Comparison of ENCODE assay signal across 12 cellular contexts in the genomic region with DNA sequence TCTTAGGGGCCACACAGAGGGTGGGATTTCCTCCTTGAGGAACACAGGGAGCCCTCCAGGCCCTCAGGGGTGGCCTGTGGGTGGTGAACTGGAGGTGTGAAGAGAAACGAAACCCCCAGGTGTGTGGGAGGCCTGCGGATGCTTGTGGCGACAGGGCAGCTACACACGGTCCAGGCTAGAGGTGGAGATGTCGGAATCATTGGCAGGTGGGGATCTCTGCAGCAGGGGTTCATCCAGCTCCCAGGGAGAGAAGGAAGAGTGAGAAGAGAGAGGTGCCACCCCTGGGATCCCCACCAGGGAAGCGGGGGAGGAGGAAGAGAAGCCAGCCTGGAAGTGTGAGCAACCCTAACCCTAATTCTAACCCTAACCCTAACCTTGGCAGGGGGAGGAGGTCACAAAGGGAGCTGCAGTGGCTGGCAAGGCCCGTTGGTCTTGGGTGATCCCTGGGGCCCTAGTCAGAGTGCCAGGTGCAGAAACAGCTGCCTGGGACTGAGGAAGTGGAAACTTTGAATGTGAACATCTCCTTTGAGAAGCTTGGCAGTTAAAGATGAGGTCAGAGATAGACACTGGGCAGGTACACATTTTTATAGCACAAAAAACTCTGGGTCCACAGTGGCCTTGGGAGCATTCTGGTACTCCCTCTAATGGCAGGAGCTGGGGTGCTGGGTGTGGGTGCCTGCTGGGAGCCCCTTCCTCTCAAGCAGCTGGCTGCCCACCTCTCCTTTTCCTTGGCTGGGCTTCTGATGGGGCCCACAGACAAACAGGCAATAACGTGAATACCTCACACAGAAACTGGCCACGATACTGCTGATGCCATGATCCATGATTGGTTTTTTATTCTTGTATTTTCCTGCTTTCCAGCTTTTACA. TPM values are rescaled to one million over a fixed set of nuclear protein-coding genes. Genes with fewer than 3 reads are reported as not detected.
DNase-seq lines count a peak whose midpoint lies in the region; ATAC-seq and TF ChIP-seq lines count a peak whose summit lies in the region.
"Had no signal": no experiment of that assay in that cellular context is flagged by ENCODE, and none has a peak within 500 bp of the region (broad histone marks: within the 10 kb centered on the region; RNA-seq: fewer than 3 reads in every experiment).

No MANE protein-coding gene starts in this region.

- no peak overlapping the region for H3K4me3 Mint-ChIP-seq in activated naive CD8-positive, alpha-beta T cell treated with anti-CD3 and anti-CD28 coated beads, Interleukin-2, amount 50 U/mL, for 24 hours
- no peak overlapping the region for H3K4me3 Mint-ChIP-seq in mesothelial cell of epicardium
- H3K4me3 Mint-ChIP-seq: brain, T-cell had no signal

- peaks cover 27% of the 10 kb centered on the region for H3K4me1 Mint-ChIP-seq in activated naive CD8-positive, alpha-beta T cell treated with anti-CD3 and anti-CD28 coated beads, Interleukin-2, amount 50 U/mL, for 24 hours
- H3K4me1 Mint-ChIP-seq in mesothelial cell of epicardium: peaks cover 9% of the 10 kb centered on the region

- peak overlapping the region; percentile 78 for H3K27ac ChIP-seq in HL-60 (replicated peaks)

- peak; percentile 48 for ATAC-seq in GM18499 (IDR thresholded peaks at IDR 0.05; ENCODE audit: insufficient read depth, unreplicated experiment)
- peak; percentile 85 for ATAC-seq in GM21447 (IDR thresholded peaks at IDR 0.05; ENCODE audit: unreplicated experiment)
- peak; percentile 92 for ATAC-seq in activated naive CD8-positive, alpha-beta T cell treated with anti-CD3 and anti-CD28 coated beads, Interleukin-2, amount 50 U/mL, for 24 hours
- no peak for ATAC-seq in sciatic nerve

- no peaks in the 10 kb centered on the region for H3K27me3 Mint-ChIP-seq in activated naive CD8-positive, alpha-beta T cell treated with anti-CD3 and anti-CD28 coated beads, Interleukin-2, amount 50 U/mL, for 24 hours
- H3K27me3 Mint-ChIP-seq in mesothelial cell of epicardium (ENCODE audit: low read depth): peaks cover 2% of the 10 kb centered on the region

- no peaks in the 10 kb centered on the region for H3K9me3 Mint-ChIP-seq in activated naive CD8-positive, alpha-beta T cell treated with anti-CD3 and anti-CD28 coated beads, Interleukin-2, amount 50 U/mL, for 24 hours
- H3K9me3 Mint-ChIP-seq in mesothelial cell of epicardium: no peaks in the 10 kb centered on the region
- H3K9me3 Mint-ChIP-seq: brain, T-cell had no signal

- intact Hi-C loops in sciatic nerve (cut with DNase I): no loop called here

- DNase-seq in HL-60 (ENCODE audit: low read depth in 1 of 2, low spot score in 1 of 2) (peak; percentile 92 to 95), pons (ENCODE audit: low spot score) (no peak), mesothelial cell of epicardium (ENCODE audit: low spot score in 2 of 2, unreplicated experiment in 2 of 2) (no peak), sciatic nerve (ENCODE audit: low spot score) (no peak), NCI-H1694 treated with DMSO at 0.1 percent for 48 hours (lab: John Stamatoyannopoulos, UW) (no peak)
- peak; percentile 43 for DNase-seq in activated naive CD8-positive, alpha-beta T cell treated with anti-CD3 and anti-CD28 coated beads, Interleukin-2, amount 50 U/mL, for 24 hours
- DNase-seq: hypothalamus, T-cell had no signal

- H3K27me3 ChIP-seq in HL-60 (ENCODE audit: insufficient read depth, poor library complexity, severe bottlenecking): no peaks in the 10 kb centered on the region

- no peak overlapping the region for H3K4me3 ChIP-seq in HL-60 (replicated peaks; ENCODE audit: insufficient read depth, low read length)

- H3K36me3 Mint-ChIP-seq in activated naive CD8-positive, alpha-beta T cell treated with anti-CD3 and anti-CD28 coated beads, Interleukin-2, amount 50 U/mL, for 24 hours (ENCODE audit: low read depth): no peaks in the 10 kb centered on the region
- H3K36me3 Mint-ChIP-seq in mesothelial cell of epicardium: no peaks in the 10 kb centered on the region
- H3K36me3 Mint-ChIP-seq: brain, T-cell had no signal

- H3K27ac Mint-ChIP-seq in activated naive CD8-positive, alpha-beta T cell treated with anti-CD3 and anti-CD28 coated beads, Interleukin-2, amount 50 U/mL, for 24 hours: peak overlapping the region; percentile 29
- H3K27ac Mint-ChIP-seq in mesothelial cell of epicardium: no peak overlapping the region
- H3K27ac Mint-ChIP-seq: brain, T-cell had no signal

- TF ChIP-seq CTCF in HL-60 (IDR thresholded peaks at IDR 0.05; ENCODE audit: insufficient read depth, low read length): no peak
- TF ChIP-seq CTCF in mesothelial cell of epicardium (IDR thresholded peaks at IDR 0.05; ENCODE audit: unreplicated experiment): no peak

RNA-seq across cellular contexts. Expression of a gene that starts 6.8 kb away (rescaled TPM):
- total RNA-seq in mesothelial cell of epicardium (94.3 to 96.8 TPM (median 95.2 TPM) in 3 replicates), sciatic nerve (236 TPM)
- total RNA-seq: HT1080 had no signal

RNA-seq across cellular contexts. Expression of a gene that starts 15.0 kb away (rescaled TPM):
- 27.1 to 29.8 TPM (median 29.0 TPM) in 3 replicates for total RNA-seq in mesothelial cell of epicardium
- total RNA-seq in sciatic nerve: 25.6 TPM

RNA-seq across cellular contexts. Expression of a gene that starts 26.1 kb away (rescaled TPM):
- total RNA-seq in mesothelial cell of epicardium: 117 to 126 TPM (median 125 TPM) in 3 replicates
- total RNA-seq in sciatic nerve: 67.0 TPM

RNA-seq across cellular contexts. Expression of a gene that starts 31.9 kb away (rescaled TPM):
- total RNA-seq in mesothelial cell of epicardium (0.99 to 1.7 TPM (median 1.2 TPM) in 3 replicates), sciatic nerve (0.85 TPM)
- total RNA-seq: HT1080 had no signal

RNA-seq across cellular contexts. Expression of a gene that starts 43.8 kb away (rescaled TPM):
- total RNA-seq in mesothelial cell of epicardium (11.4 to 14.3 TPM (median 12.5 TPM) in 3 replicates), sciatic nerve (not detected)
- total RNA-seq: HT1080, T-cell had no signal

Comparison
In these comparisons a context has a peak if more than half of its experiments do, and no peak if none do; other contexts are left out.
1. DNase-seq: peak in HL-60 (2 of 2) and activated naive CD8-positive, alpha-beta T cell treated with anti-CD3 and anti-CD28 coated beads, Interleukin-2, amount 50 U/mL, for 24 hours (single experiment); none in pons (single experiment), mesothelial cell of epicardium (0 of 2), sciatic nerve (single experiment) and NCI-H1694 treated with DMSO at 0.1 percent for 48 hours (single experiment).